In the genomic region with DNA sequence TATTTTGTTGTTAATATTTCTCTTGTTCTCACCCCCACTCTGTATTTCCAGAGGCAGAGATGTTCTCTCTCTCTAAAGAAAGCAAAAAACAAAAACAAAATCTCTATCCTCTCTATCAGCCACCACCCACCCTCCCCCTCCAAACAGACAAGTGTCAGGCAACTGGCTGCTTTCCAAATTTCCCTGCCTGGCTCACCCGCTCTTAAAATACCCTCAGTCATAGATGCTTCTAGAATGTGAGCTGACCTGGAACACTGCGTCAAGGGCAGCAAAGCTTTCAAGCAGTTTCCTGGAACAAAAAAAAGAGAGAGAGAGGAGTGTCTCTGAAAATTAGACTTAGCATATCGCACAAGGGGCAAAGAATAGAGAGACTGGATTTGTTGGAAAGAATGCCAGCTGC, we compare ENCODE assay signal across 16 cellular contexts.
DNase-seq lines count a peak whose midpoint lies in the region; ATAC-seq, FAIRE-seq and TF ChIP-seq lines count a peak whose summit lies in the region.
"Had no signal": no experiment of that assay in that cellular context is flagged by ENCODE, and none has a peak within 500 bp of the region (broad histone marks: within the 10 kb centered on the region; RNA-seq: fewer than 3 reads in every experiment).

No MANE protein-coding gene starts in this region.

- peaks cover 0 to 25% of the 10 kb centered on the region in 2 experiments; a peak in 2 of 4 replicates for H3K4me1 ChIP-seq in SK-N-SH (ENCODE audit: control insufficient read depth in 1 of 2, insufficient read depth in 2 of 2, low read depth in 1 of 2, low read length in 1 of 2)
- H3K4me1 ChIP-seq in adrenal gland (replicated peaks in 1 of 2): peaks cover 0 to 11% of the 10 kb centered on the region in 2 donors
- no peaks in the 10 kb centered on the region for H3K4me1 ChIP-seq in left lung
- H3K4me1 ChIP-seq in HepG2 (ENCODE audit: insufficient read depth, low read length): no peaks in the 10 kb centered on the region
- no peaks in the 10 kb centered on the region for H3K4me1 ChIP-seq in aorta (ENCODE audit: control insufficient read depth in 1 of 2, insufficient read depth in 2 of 2, low read length in 2 of 2)

- H3K27ac ChIP-seq in SK-N-SH (ENCODE audit: low read depth in 2 of 2, low read length in 1 of 2) (peak overlapping the region in 1 of 2 experiments; percentile 64; a peak in 2 of 4 replicates), adrenal gland (peak overlapping the region in 1 of 5 donors; percentile 38), left lung (no peak overlapping the region), HepG2 (ENCODE audit: extremely low read length, insufficient read depth, low read length) (no peak overlapping the region), aorta (ENCODE audit: low read depth in 1 of 2, low read length in 2 of 2) (no peak overlapping the region)
- H3K27ac ChIP-seq: neutrophil had no signal

- no peaks in the 10 kb centered on the region for H3K9me3 ChIP-seq in SK-N-SH
- H3K9me3 ChIP-seq in adrenal gland (replicated peaks in 1 of 3): no peaks in the 10 kb centered on the region
- no peaks in the 10 kb centered on the region for H3K9me3 ChIP-seq in left lung
- H3K9me3 ChIP-seq in HepG2 (ENCODE audit: low read length): no peaks in the 10 kb centered on the region
- no peaks in the 10 kb centered on the region for H3K9me3 ChIP-seq in aorta (ENCODE audit: control insufficient read depth, low read length)
- H3K9me3 ChIP-seq: neutrophil had no signal

- CTCF ChIA-PET in SK-N-SH (lab: Yijun Ruan, JAX) (no interaction called here), HepG2 (lab: Yijun Ruan, JAX; ENCODE audit: low intra/inter-chr PET ratio, low total read pairs) (no interaction called here)

- no peak for TF ChIP-seq POLR2A in adrenal gland (IDR thresholded peaks at IDR 0.05)
- no peak for TF ChIP-seq POLR2A in HepG2 (IDR thresholded peaks at IDR 0.05; ENCODE audit: insufficient read depth in 1 of 2, low read depth in 2 of 2, low read length in 2 of 2)

- 42% methylated on average over 3 of the region's 3 CpGs for WGBS in SK-N-SH (ENCODE audit: low lambda C conversion rate)
- WGBS in adrenal gland, 4 donors: 18 to 31% (median 20%) methylated on average over 3 of the region's 3 CpGs
- WGBS in HepG2 (ENCODE audit: low lambda C conversion rate): 47% methylated on average over 3 of the region's 3 CpGs
- 19 to 22% methylated on average over 3 of the region's 3 CpGs for WGBS in aorta, 2 donors

- BruUV-seq in HepG2 (replicated peaks; lab: Mats Ljungman, UMichigan): no TSS peak

- no peaks in the 10 kb centered on the region for H4K20me1 ChIP-seq in SK-N-SH (ENCODE audit: insufficient read depth)
- no peaks in the 10 kb centered on the region for H4K20me1 ChIP-seq in HepG2 (ENCODE audit: insufficient read depth, low read length)

- no peak for FAIRE-seq in HepG2 (lab: Jason Lieb, UNC)

- TF ChIP-seq EP300 in SK-N-SH (IDR thresholded peaks at IDR 0.05; ENCODE audit: borderline replicate concordance in 1 of 2, low read depth in 1 of 2, low read length in 1 of 2) (peak in 1 of 2 experiments; percentile 27; a peak in 1 of 4 replicates), HepG2 (IDR thresholded peaks at IDR 0.05; ENCODE audit: low read depth in 2 of 2, low read length in 2 of 2) (no peak), HepG2 (CRISPR knock-in tag; IDR thresholded peaks at IDR 0.05; ENCODE audit: borderline replicate concordance) (no peak)

- TF ChIP-seq CTCF in SK-N-SH (IDR thresholded peaks at IDR 0.05): no peak
- no peak for TF ChIP-seq CTCF in adrenal gland (IDR thresholded peaks at IDR 0.05)
- TF ChIP-seq CTCF in left lung (IDR thresholded peaks at IDR 0.05): no peak
- TF ChIP-seq CTCF in HepG2 (CRISPR knock-in tag; IDR thresholded peaks at IDR 0.05): no peak

- H3K27me3 ChIP-seq in SK-N-SH (ENCODE audit: insufficient read depth) (peaks cover 6% of the 10 kb centered on the region), adrenal gland (no peaks in the 10 kb centered on the region), left lung (no peaks in the 10 kb centered on the region), HepG2 (ENCODE audit: control insufficient read depth in 1 of 2, insufficient read depth in 2 of 2, low read length in 2 of 2) (peaks cover 0 to 3% of the 10 kb centered on the region in 2 experiments; a peak in 3 of 5 replicates), aorta (ENCODE audit: control insufficient read depth in 1 of 2, insufficient read depth in 2 of 2, low read length in 1 of 2) (no peaks in the 10 kb centered on the region)

- ATAC-seq in SK-N-SH treated with all-trans-retinoic acid at 6 μM for 48 hours: no peak
- ATAC-seq in left lung: peak; percentile 44
- no peak for ATAC-seq in HepG2
- no peak for ATAC-seq in aorta (ENCODE audit: low FRiP score)
- ATAC-seq: activated CD4-positive, CD25-positive, alpha-beta regulatory T cell treated with anti-CD3 and anti-CD28 coated beads, Interleukin-2, amount 50 U/mL, for 24 hours; Panc1 had no signal

- no peaks in the 10 kb centered on the region for H3K36me3 ChIP-seq in SK-N-SH (replicated peaks in 1 of 2; ENCODE audit: control insufficient read depth in 1 of 2, insufficient read depth in 2 of 2, low read length in 1 of 2)
- no peaks in the 10 kb centered on the region for H3K36me3 ChIP-seq in adrenal gland (replicated peaks in 1 of 2)
- H3K36me3 ChIP-seq in left lung: no peaks in the 10 kb centered on the region
- H3K36me3 ChIP-seq in HepG2 (replicated peaks in 1 of 2; ENCODE audit: control insufficient read depth in 1 of 2, insufficient read depth in 2 of 2, low read length in 2 of 2): no peaks in the 10 kb centered on the region
- no peaks in the 10 kb centered on the region for H3K36me3 ChIP-seq in aorta (ENCODE audit: control insufficient read depth in 1 of 2, insufficient read depth in 2 of 2, low read length in 1 of 2)
- H3K36me3 ChIP-seq: neutrophil had no signal

- H3K79me2 ChIP-seq in SK-N-SH (ENCODE audit: insufficient read depth) (no peaks in the 10 kb centered on the region), HepG2 (ENCODE audit: insufficient read depth, low read length) (no peaks in the 10 kb centered on the region)

- DNase-seq in SK-N-SH: peak; percentile 67
- DNase-seq in adrenal gland: peak in 6 of 7 donors; percentile 39 to 68 (median 52)
- no peak for DNase-seq in left lung
- DNase-seq in HCEC 1CT: no peak
- no peak for DNase-seq in HepG2 (ENCODE audit: low spot score)
- no peak for DNase-seq in aorta
- no peak for DNase-seq in activated gamma-delta T cell (lab: John Stamatoyannopoulos, UW)
- DNase-seq: activated naive CD4-positive, alpha-beta T cell treated with Interleukin-2 at 50 U/mL for 16 hours; Calu3; effector CD4-positive, alpha-beta T cell; H7; mammary epithelial cell had no signal

- no peak overlapping the region for H3K4me3 ChIP-seq in SK-N-SH (ENCODE audit: low read depth in 2 of 2, low read length in 1 of 2)
- no peak overlapping the region for H3K4me3 ChIP-seq in adrenal gland
- H3K4me3 ChIP-seq in left lung: no peak overlapping the region
- no peak overlapping the region for H3K4me3 ChIP-seq in HepG2 (replicated peaks in 1 of 3; ENCODE audit: insufficient read depth in 1 of 3, low read depth in 2 of 3, low read length in 3 of 3)
- no peak overlapping the region for H3K4me3 ChIP-seq in aorta (ENCODE audit: low read length in 2 of 2)

- H3K9me2 ChIP-seq in SK-N-SH: no peaks in the 10 kb centered on the region

- no peak overlapping the region for H3K4me2 ChIP-seq in SK-N-SH
- H3K4me2 ChIP-seq in HepG2 (ENCODE audit: low read depth, low read length): no peak overlapping the region

- H3F3A ChIP-seq in SK-N-SH (replicated peaks; ENCODE audit: insufficient read depth): no peaks in the 10 kb centered on the region

- H3K9ac ChIP-seq in SK-N-SH: no peak overlapping the region
- no peak overlapping the region for H3K9ac ChIP-seq in HepG2 (ENCODE audit: insufficient read depth, low read depth, low read length)

- in situ Hi-C loops in HepG2 (cut with HindIII; ENCODE audit: extremely low pct_ligation_motif_present, low pct_unique_long_range_greater_than_20kb): no loop called here

- TF ChIP-seq RAD21 in SK-N-SH (IDR thresholded peaks at IDR 0.05; ENCODE audit: low read length) (no peak), HepG2 (CRISPR knock-in tag; IDR thresholded peaks at IDR 0.05) (no peak)

- intact Hi-C loops in adrenal gland (cut with DNase I): no loop called here
- intact Hi-C loops in left lung (cut with DNase I): no loop called here
- intact Hi-C loops in HepG2 (cut with micrococcal nuclease; ENCODE audit: unreplicated experiment): no loop called here
- intact Hi-C loops in aorta (cut with DNase I): no loop called here

- POLR2A ChIA-PET in SK-N-SH (lab: Yijun Ruan, JAX) (no interaction called here), HepG2 (lab: Yijun Ruan, JAX) (no interaction called here)

- H2AFZ ChIP-seq in SK-N-SH (ENCODE audit: low read depth) (no peak overlapping the region), HepG2 (ENCODE audit: low read length) (no peak overlapping the region)

TF ChIP-seq in SK-N-SH, 30 proteins besides CTCF, POLR2A, EP300 and RAD21 (continues in another document):
- no peak for TF ChIP-seq RFX5 (IDR thresholded peaks at IDR 0.05; ENCODE audit: low read length)
- no peak for TF ChIP-seq SIN3A (IDR thresholded peaks at IDR 0.05; ENCODE audit: borderline replicate concordance, low read depth, low read length)
- TF ChIP-seq TAF1 (IDR thresholded peaks at IDR 0.05; ENCODE audit: borderline replicate concordance, low read depth, low read length): no peak
- TF ChIP-seq CHD2 (IDR thresholded peaks at IDR 0.05; ENCODE audit: low read length, partially characterized antibody): no peak
- TF ChIP-seq GABPA (IDR thresholded peaks at IDR 0.05; ENCODE audit: low read depth): no peak

TF ChIP-seq in SK-N-SH treated with all-trans-retinoic acid at 6 μM for 48 hours, 23 proteins besides CTCF, POLR2A, EP300 and RAD21 (continues in another document):
- TF ChIP-seq ISL1 (CRISPR knock-in tag; IDR thresholded peaks at IDR 0.05) (no peak), RARB (CRISPR knock-in tag; IDR thresholded peaks at IDR 0.05) (no peak)

TF ChIP-seq in HepG2, 621 proteins besides CTCF, POLR2A, EP300 and RAD21 (continues in another document):
- TF ChIP-seq RXRA (CRISPR knock-in tag; IDR thresholded peaks at IDR 0.05) (no peak), GPN1 (CRISPR knock-in tag; IDR thresholded peaks at IDR 0.05; ENCODE audit: borderline replicate concordance) (no peak), EED (CRISPR knock-in tag; IDR thresholded peaks at IDR 0.05) (no peak), ZNF263 (CRISPR knock-in tag; IDR thresholded peaks at IDR 0.05) (no peak)

Comparison
In these comparisons a context has a peak if more than half of its experiments do, and no peak if none do; other contexts are left out.
1. DNase-seq: peak in SK-N-SH (single experiment) and adrenal gland (6 of 7); none in left lung (0 of 2), HCEC 1CT (single experiment), HepG2 (single experiment), aorta (0 of 2) and activated gamma-delta T cell (single experiment).